In genomic region chr2:152396051-152396511, GRCh38 we compare ENCODE assay signal across 11 cellular contexts.
DNase-seq lines count a peak whose midpoint lies in the region; ATAC-seq and TF ChIP-seq lines count a peak whose summit lies in the region.
"Had no signal": no experiment of that assay in that cellular context is flagged by ENCODE, and none has a peak within 500 bp of the region (broad histone marks: within the 10 kb centered on the region; RNA-seq: fewer than 3 reads in every experiment).

No MANE protein-coding gene starts in this region.

- CTCF ChIA-PET in A673 (lab: Charles Lee), result no interaction called here

- BruUV-seq in A673 (replicated peaks; lab: Mats Ljungman, UMichigan), result no TSS peak

- H3K9me3 ChIP-seq in A673 (ENCODE audit: low read depth, low read length, poor library complexity, severe bottlenecking), result no peaks in the 10 kb centered on the region
- H3K9me3 ChIP-seq in adrenal gland (replicated peaks in 1 of 3), result no peaks in the 10 kb centered on the region
- H3K9me3 ChIP-seq in heart right ventricle, result no peaks in the 10 kb centered on the region

- peak overlapping the region; percentile 34 for H3K27ac ChIP-seq in A673 (ENCODE audit: low read depth, low read length, poor library complexity, severe bottlenecking)
- H3K27ac ChIP-seq in adrenal gland, result peak overlapping the region; percentile 19 to 61 (median 29)
- peak overlapping the region in 6 of 10 donors; percentile 9 to 58 (median 37) for H3K27ac ChIP-seq in heart right ventricle

- H3K36me3 ChIP-seq in A673 (ENCODE audit: insufficient read depth, low read length, poor library complexity, severe bottlenecking) (no peaks in the 10 kb centered on the region), adrenal gland (replicated peaks in 1 of 2) (no peaks in the 10 kb centered on the region), heart right ventricle (no peaks in the 10 kb centered on the region)

- peak; percentile 32 for DNase-seq in A673 (ENCODE audit: low spot score)
- no peak for DNase-seq in adrenal gland
- no peak for DNase-seq in heart right ventricle
- no peak for DNase-seq in retinal pigment epithelial cell (ENCODE audit: low read depth)
- DNase-seq in AML-193 (lab: John Stamatoyannopoulos, UW), result no peak
- no peak for DNase-seq in stimulated activated CD4-positive, alpha-beta T cell treated with anti-CD3 and anti-CD28 coated beads, Interleukin-2, amount 100 ng/mL, for 24 hours
- no peak for DNase-seq in NCI-H446 (lab: John Stamatoyannopoulos, UW)
- DNase-seq: DMS79 treated with DMSO at 0.1 percent for 48 hours; effector memory CD8-positive, alpha-beta T cell; naive B cell had no signal

- POLR2A ChIA-PET in A673 (lab: Charles Lee; ENCODE audit: low non-redundant PET), result no interaction called here

- WGBS in adrenal gland, 4 donors, result 29 to 55% (median 50%) methylated on average over 4 of the region's 4 CpGs
- 73% methylated on average over 4 of the region's 4 CpGs for WGBS in heart right ventricle, 2 donors

- ATAC-seq in heart right ventricle (peak in 5 of 8 donors; percentile 27 to 60 (median 38)), GM18870 (IDR thresholded peaks at IDR 0.05; ENCODE audit: unreplicated experiment) (no peak)
- ATAC-seq: effector memory CD8-positive, alpha-beta T cell had no signal

- intact Hi-C loops in A673 (cut with micrococcal nuclease; ENCODE audit: unreplicated experiment) (no loop called here), adrenal gland (cut with DNase I) (no loop called here), heart right ventricle (cut with DNase I) (no loop called here)

- H3K27me3 ChIP-seq in A673 (replicated peaks; ENCODE audit: insufficient read depth, low read depth, low read length, poor library complexity), result no peaks in the 10 kb centered on the region
- H3K27me3 ChIP-seq in adrenal gland, result no peaks in the 10 kb centered on the region
- H3K27me3 ChIP-seq in heart right ventricle, result no peaks in the 10 kb centered on the region

- H3K4me3 ChIP-seq in A673 (ENCODE audit: low read depth, low read length, poor library complexity, severe bottlenecking) (peak overlapping the region; percentile 30), adrenal gland (peak overlapping the region in 1 of 4 donors; percentile 40), heart right ventricle (peak overlapping the region in 6 of 10 donors; percentile 8 to 36 (median 30)), retinal pigment epithelial cell (ENCODE audit: low read length) (peak overlapping the region; percentile 24)

- peaks cover 31% of the 10 kb centered on the region for H3K4me1 ChIP-seq in A673 (ENCODE audit: insufficient read depth, low read length, poor library complexity, severe bottlenecking)
- peaks cover 5 to 34% of the 10 kb centered on the region in 2 donors for H3K4me1 ChIP-seq in adrenal gland (replicated peaks in 1 of 2)
- H3K4me1 ChIP-seq in heart right ventricle, result peaks cover 0 to 27% (median 6%) of the 10 kb centered on the region in 9 donors

- TF ChIP-seq POLR2A in adrenal gland (IDR thresholded peaks at IDR 0.05), result peak in 1 of 2 donors; percentile 8

- TF ChIP-seq CTCF in A673 (conservative IDR thresholded peaks at IDR 0.05; ENCODE audit: low read depth, low read length), result no peak
- TF ChIP-seq CTCF in adrenal gland (IDR thresholded peaks at IDR 0.05), result no peak
- no peak for TF ChIP-seq CTCF in heart right ventricle (IDR thresholded peaks at IDR 0.05)
- no peak for TF ChIP-seq CTCF in retinal pigment epithelial cell (conservative IDR thresholded peaks at IDR 0.05; ENCODE audit: low read depth, low read length)
